25 cellular contexts compared by ENCODE assay signal in the genomic region with DNA sequence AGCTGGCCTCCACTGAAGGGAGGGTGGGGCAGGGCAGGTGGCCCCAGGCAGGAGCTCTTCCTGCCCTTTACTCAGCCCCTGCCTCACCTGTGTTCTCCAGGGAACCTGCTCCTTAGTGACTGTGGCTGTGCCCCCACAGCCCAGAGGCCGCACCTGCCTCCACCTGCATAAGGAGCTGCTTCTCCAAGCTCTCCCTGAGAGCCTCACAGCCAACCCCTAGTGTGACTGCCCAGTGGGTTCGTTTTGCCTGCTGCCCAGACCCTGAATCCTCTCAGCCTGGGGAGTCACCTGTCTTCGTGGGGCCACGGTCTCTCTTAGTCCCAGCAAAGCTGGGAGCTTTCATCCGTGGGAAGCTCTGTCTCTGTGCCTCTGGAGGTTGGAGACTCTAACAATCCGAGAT.
"Had no signal": no experiment of that assay in that cellular context is flagged by ENCODE, and none has a peak within 500 bp of the region (broad histone marks: within the 10 kb centered on the region; RNA-seq: fewer than 3 reads in every experiment).

No MANE protein-coding gene starts in this region.

- H3K27me3 Mint-ChIP-seq: activated CD4-positive, alpha-beta memory T cell treated with anti-CD3 and anti-CD28 coated beads, Interleukin-2, amount 10 ng/mL, durations not matched to agents 7 days and 5 days; activated CD4-positive, alpha-beta T cell treated with anti-CD3 and anti-CD28 coated beads, Interleukin-2, amount 10 ng/mL, durations not matched to agents 7 days and 5 days; activated naive CD8-positive, alpha-beta T cell; activated T-helper 17 cell treated with anti-CD3 and anti-CD28 coated beads, Interleukin-2, amount 50 U/mL, for 72 hours; T-cell had no signal

- H3K9ac ChIP-seq: KMS-11 had no signal

- H3K36me3 Mint-ChIP-seq: brain had no signal

- H3K9me3 Mint-ChIP-seq: activated CD4-positive, alpha-beta memory T cell treated with anti-CD3 and anti-CD28 coated beads, Interleukin-2, amount 10 ng/mL, durations not matched to agents 7 days and 5 days had no signal

- H3K4me2 ChIP-seq: KMS-11 had no signal

- ATAC-seq: activated T-cell treated with anti-CD3 and anti-CD28 coated beads, Interleukin-2, amount 50 U/mL, for 4 hours; activated T-helper 17 cell treated with anti-CD3 and anti-CD28 coated beads, Interleukin-2, amount 50 U/mL, for 72 hours; T-cell had no signal

- H3K27ac ChIP-seq: KMS-11, VCaP had no signal

- DNase-seq: activated CD4-positive, alpha-beta memory T cell treated with anti-CD3 and anti-CD28 coated beads, Interleukin-2, amount 10 ng/mL, durations not matched to agents 7 days and 5 days; activated CD4-positive, alpha-beta T cell treated with anti-CD3 and anti-CD28 coated beads, Interleukin-2, amount 10 ng/mL, durations not matched to agents 7 days and 5 days; activated CD4-positive, CD25-positive, alpha-beta regulatory T cell; activated gamma-delta T cell; activated naive CD4-positive, alpha-beta T cell treated with anti-CD3 and anti-CD28 coated beads for 36 hours; activated T-cell treated with anti-CD3 and anti-CD28 coated beads, Interleukin-2, amount 50 U/mL, for 4 hours; amygdala; NCI-H1092 treated with DMSO at 0.1 percent for 48 hours; NCI-H1417 treated with DMSO at 0.1 percent for 48 hours; NCI-H1694; NCI-H2029; NCI-H2107; NCI-H2171 treated with DMSO at 0.1 percent for 48 hours; NCI-H226; NCI-H510A; NCI-H526 treated with DMSO at 0.1 percent for 48 hours; NCI-H82; SIG-M5; T-cell had no signal

- H3K4me3 Mint-ChIP-seq: activated CD4-positive, alpha-beta memory T cell treated with anti-CD3 and anti-CD28 coated beads, Interleukin-2, amount 10 ng/mL, durations not matched to agents 7 days and 5 days; activated CD4-positive, alpha-beta T cell treated with anti-CD3 and anti-CD28 coated beads, Interleukin-2, amount 10 ng/mL, durations not matched to agents 7 days and 5 days; activated naive CD4-positive, alpha-beta T cell treated with anti-CD3 and anti-CD28 coated beads for 36 hours; activated naive CD8-positive, alpha-beta T cell; activated T-cell treated with anti-CD3 and anti-CD28 coated beads, Interleukin-2, amount 50 U/mL, for 4 hours; activated T-helper 17 cell treated with anti-CD3 and anti-CD28 coated beads, Interleukin-2, amount 50 U/mL, for 72 hours; brain; IgD-negative memory B cell; T-cell had no signal

- H3K27ac Mint-ChIP-seq: activated CD4-positive, alpha-beta memory T cell treated with anti-CD3 and anti-CD28 coated beads, Interleukin-2, amount 10 ng/mL, durations not matched to agents 7 days and 5 days; activated CD4-positive, alpha-beta T cell treated with anti-CD3 and anti-CD28 coated beads, Interleukin-2, amount 10 ng/mL, durations not matched to agents 7 days and 5 days; activated naive CD4-positive, alpha-beta T cell treated with anti-CD3 and anti-CD28 coated beads for 36 hours; activated naive CD8-positive, alpha-beta T cell; activated T-helper 17 cell treated with anti-CD3 and anti-CD28 coated beads, Interleukin-2, amount 50 U/mL, for 72 hours; brain; IgD-negative memory B cell; T-cell had no signal

- H3K4me1 Mint-ChIP-seq: activated CD4-positive, alpha-beta memory T cell treated with anti-CD3 and anti-CD28 coated beads, Interleukin-2, amount 10 ng/mL, durations not matched to agents 7 days and 5 days; activated CD4-positive, alpha-beta T cell treated with anti-CD3 and anti-CD28 coated beads, Interleukin-2, amount 10 ng/mL, durations not matched to agents 7 days and 5 days; IgD-negative memory B cell; T-cell had no signal
